Comparison of ENCODE assay signal across 8 cellular contexts in genomic region chr12:56522486-56523193, GRCh38. TPM values are rescaled to one million over a fixed set of nuclear protein-coding genes. Genes with fewer than 3 reads are reported as not detected.
DNase-seq lines count a peak whose midpoint lies in the region; ATAC-seq and TF ChIP-seq lines count a peak whose summit lies in the region.

No MANE protein-coding gene starts in this region.

- H3K4me1 ChIP-seq in Caco-2 (peaks cover 25% of the 10 kb centered on the region), muscle layer of colon (ENCODE audit: insufficient read depth, low read length) (peaks cover 33% of the 10 kb centered on the region)

- H3K9me3 Mint-ChIP-seq in Caco-2 (ENCODE audit: unreplicated experiment) = no peaks in the 10 kb centered on the region
- no peaks in the 10 kb centered on the region for H3K9me3 Mint-ChIP-seq in effector memory CD8-positive, alpha-beta T cell

- H3K9ac ChIP-seq in muscle layer of colon (ENCODE audit: low read length) = peak overlapping the region; percentile 59

- peak overlapping the region; percentile 92 for H3K27ac ChIP-seq in muscle layer of colon (ENCODE audit: low read depth, low read length)

- peak overlapping the region; percentile 82 for H3K4me3 Mint-ChIP-seq in Caco-2 (ENCODE audit: unreplicated experiment)
- H3K4me3 Mint-ChIP-seq in effector memory CD8-positive, alpha-beta T cell = peak overlapping the region; percentile 88 to 94

- no peak for DNase-seq in Caco-2
- DNase-seq in OCI-M2 (lab: John Stamatoyannopoulos, UW; ENCODE audit: unreplicated experiment) = peak; percentile 39
- DNase-seq in effector memory CD8-positive, alpha-beta T cell = no peak
- DNase-seq in activated gamma-delta T cell treated with Interleukin-2 at 50 U/mL for 16 hours = no peak
- no peak for DNase-seq in 8988T
- DNase-seq in activated CD4-positive, CD25-positive, alpha-beta regulatory T cell (lab: John Stamatoyannopoulos, UW) = no peak

- no peak for TF ChIP-seq CTCF in Caco-2 (IDR thresholded peaks at IDR 0.05; ENCODE audit: insufficient read depth in 1 of 2, low read depth in 1 of 2, low read length in 1 of 2, severe bottlenecking in 1 of 2, unreplicated experiment in 1 of 2)

- POLR2A ChIA-PET in Caco-2 (lab: Charles Lee) = no interaction called here

- CTCF ChIA-PET in Caco-2 (lab: Charles Lee) = interaction anchor here (0.5 to 1.5 kb wide), 3 partner anchors 44 to 114 kb away, joined by 3 to 21 read pairs (median 3); no protein-coding TSS in a partner anchor

- H3K36me3 Mint-ChIP-seq in Caco-2 (ENCODE audit: insufficient read depth, unreplicated experiment) = no peaks in the 10 kb centered on the region
- no peaks in the 10 kb centered on the region for H3K36me3 Mint-ChIP-seq in effector memory CD8-positive, alpha-beta T cell (ENCODE audit: insufficient read depth)

- peaks cover 6% of the 10 kb centered on the region for H3K4me1 Mint-ChIP-seq in Caco-2 (ENCODE audit: low read depth, unreplicated experiment)
- peaks cover 13 to 18% of the 10 kb centered on the region in 2 donors for H3K4me1 Mint-ChIP-seq in effector memory CD8-positive, alpha-beta T cell (ENCODE audit: low read depth in 2 of 2)

- peak overlapping the region; percentile 23 for H3K27ac Mint-ChIP-seq in Caco-2 (ENCODE audit: unreplicated experiment)
- peak overlapping the region; percentile 92 to 97 for H3K27ac Mint-ChIP-seq in effector memory CD8-positive, alpha-beta T cell

- no peaks in the 10 kb centered on the region for H3K27me3 Mint-ChIP-seq in Caco-2 (ENCODE audit: insufficient read depth, unreplicated experiment)
- H3K27me3 Mint-ChIP-seq in effector memory CD8-positive, alpha-beta T cell = peaks cover 0 to 6% of the 10 kb centered on the region in 2 donors

- intact Hi-C loops in Caco-2 (cut with micrococcal nuclease; ENCODE audit: unreplicated experiment) = loop anchor here (2.0 kb wide), 1 partner anchor 114 kb away; no protein-coding TSS in a partner anchor

- ATAC-seq in effector memory CD8-positive, alpha-beta T cell (replicated peaks) = no peak
- no peak for ATAC-seq in HG02798 (IDR thresholded peaks at IDR 0.05; ENCODE audit: poor library complexity, unreplicated experiment)

- H3K27me3 ChIP-seq in Caco-2 (replicated peaks; ENCODE audit: control insufficient read depth, insufficient read depth, low read length) (no peaks in the 10 kb centered on the region), muscle layer of colon (ENCODE audit: control insufficient read depth in 1 of 2, insufficient read depth in 2 of 2, low read length in 2 of 2) (no peaks in the 10 kb centered on the region)

- no TSS peak for BruUV-seq in Caco-2 (replicated peaks; lab: Mats Ljungman, UMichigan)

- H3K4me3 ChIP-seq in Caco-2 (ENCODE audit: low read depth, low read length) = peak overlapping the region; percentile 59
- H3K4me3 ChIP-seq in muscle layer of colon (ENCODE audit: low read depth in 1 of 2, low read length in 2 of 2) = peak overlapping the region; percentile 65 to 66

- H3K9me3 ChIP-seq in Caco-2 (no peaks in the 10 kb centered on the region), muscle layer of colon (ENCODE audit: low read length) (no peaks in the 10 kb centered on the region)

- H3K36me3 ChIP-seq in Caco-2 (ENCODE audit: control insufficient read depth, insufficient read depth, low read length) (no peaks in the 10 kb centered on the region), muscle layer of colon (ENCODE audit: insufficient read depth, low read length) (no peaks in the 10 kb centered on the region)

RNA-seq across cellular contexts. Expression of gene RBMS2, which starts 1.0 kb away (rescaled TPM):
- 32.5 and 39.5 TPM in 2 replicates for total RNA-seq in Caco-2 (2022)

RNA-seq across cellular contexts. Expression of gene GLS2, which starts 34.7 kb away (rescaled TPM):
- 14.2 and 14.7 TPM in 2 replicates for total RNA-seq in Caco-2 (2022)

RNA-seq across cellular contexts. Expression of gene SPRYD4, which starts 54.3 kb away (rescaled TPM):
- total RNA-seq in Caco-2 (2022) = 2.8 TPM in 2 replicates
